Comparison of ENCODE assay signal across 16 cellular contexts in genomic region chr2:207960911-207961310, GRCh38.
"Had no signal": no experiment of that assay in that cellular context is flagged by ENCODE, and none has a peak within 500 bp of the region (broad histone marks: within the 10 kb centered on the region; RNA-seq: fewer than 3 reads in every experiment).

No MANE protein-coding gene starts in this region.

- H3K9me3 ChIP-seq: gastrocnemius medialis, mucosa of descending colon, right atrium auricular region, stomach, vagina had no signal

- H3K4me3 ChIP-seq: gastrocnemius medialis, heart right ventricle, mucosa of descending colon, right atrium auricular region, stomach, vagina had no signal

- DNase-seq: effector memory CD4-positive, alpha-beta T cell; gastrocnemius medialis; heart right ventricle; hypothalamus; kidney glomerular epithelial cell; mammary epithelial cell; mucosa of descending colon; natural killer cell; posterior cingulate gyrus; small intestine; stimulated activated CD4-positive, alpha-beta T cell treated with anti-CD3 and anti-CD28 coated beads, Interleukin-12 subunit alpha, Interleukin-12 subunit beta, amount 100 ng/mL, for 4 hours; stimulated activated naive CD4-positive, alpha-beta T cell; stomach; substantia nigra had no signal

- H3K27me3 ChIP-seq: gastrocnemius medialis, heart right ventricle, right atrium auricular region, stomach, vagina had no signal

- H3K27ac ChIP-seq: gastrocnemius medialis, heart right ventricle, right atrium auricular region, stomach, vagina had no signal

- H3K36me3 ChIP-seq: gastrocnemius medialis, right atrium auricular region had no signal

- H3K4me1 ChIP-seq: gastrocnemius medialis, right atrium auricular region, stomach, vagina had no signal
